Comparison of ENCODE assay signal across 12 cellular contexts in the genomic region with DNA sequence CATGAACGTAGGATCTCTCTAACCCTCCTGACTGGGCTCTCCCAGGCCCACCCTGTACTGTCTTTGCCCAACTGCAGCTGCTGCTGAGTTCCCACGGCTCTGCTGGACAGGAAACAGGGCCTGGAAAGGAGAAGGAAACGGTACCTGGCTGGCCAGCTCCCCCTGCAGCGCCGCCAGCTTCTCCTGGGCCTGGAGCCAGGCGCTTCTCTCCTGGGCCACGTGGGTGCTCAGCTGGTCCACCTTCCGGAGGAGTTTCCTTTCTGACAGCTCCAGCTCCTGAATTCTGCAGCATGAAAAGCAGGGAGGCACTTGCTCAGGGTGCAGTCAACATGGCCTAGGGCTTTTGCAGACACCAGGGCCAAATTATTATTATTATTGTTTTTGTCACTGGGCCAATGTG. TPM values are rescaled to one million over a fixed set of nuclear protein-coding genes. Genes with fewer than 3 reads are reported as not detected.
DNase-seq lines count a peak whose midpoint lies in the region; ATAC-seq and TF ChIP-seq lines count a peak whose summit lies in the region.
"Had no signal": no experiment of that assay in that cellular context is flagged by ENCODE, and none has a peak within 500 bp of the region (broad histone marks: within the 10 kb centered on the region; RNA-seq: fewer than 3 reads in every experiment).

No MANE protein-coding gene starts in this region.

- POLR2A ChIA-PET in MCF 10A (lab: Yijun Ruan, JAX) = no interaction called here

- no peak overlapping the region for H3K9ac ChIP-seq in mammary epithelial cell (ENCODE audit: insufficient read depth, low read length)

- no peaks in the 10 kb centered on the region for H4K20me1 ChIP-seq in mammary epithelial cell (ENCODE audit: insufficient read depth, low read length)

- H3K4me1 Mint-ChIP-seq in MCF 10A (ENCODE audit: insufficient read depth, unreplicated experiment) = no peaks in the 10 kb centered on the region
- peaks cover 10% of the 10 kb centered on the region for H3K4me1 Mint-ChIP-seq in endothelial cell (ENCODE audit: unreplicated experiment)
- H3K4me1 Mint-ChIP-seq: central memory CD8-positive, alpha-beta T cell; nephron had no signal

- TF ChIP-seq POLR2A in thyroid gland (IDR thresholded peaks at IDR 0.05) (no peak), uterus (IDR thresholded peaks at IDR 0.05) (no peak)

- in situ Hi-C loops in mammary epithelial cell (cut with MboI; ENCODE audit: low sequenced_read_pairs in 2 of 2) = no loop called here

- WGBS in mammary epithelial cell (ENCODE audit: low coverage, missing lambda C conversion rate) = 2% methylated on average over 7 of the region's 8 CpGs
- 0 to 4% methylated on average over 8 of the region's 8 CpGs for WGBS in thyroid gland, 2 donors

- no peaks in the 10 kb centered on the region for H3K4me1 ChIP-seq in mammary epithelial cell (ENCODE audit: insufficient read depth, low read length)
- H3K4me1 ChIP-seq in thyroid gland = peaks cover 0 to 8% of the 10 kb centered on the region in 2 donors
- H3K4me1 ChIP-seq in uterus = no peaks in the 10 kb centered on the region

- H2AFZ ChIP-seq in mammary epithelial cell (ENCODE audit: low read depth, low read length) = no peak overlapping the region
- H2AFZ ChIP-seq: PC-9 had no signal

- H3K36me3 ChIP-seq in mammary epithelial cell (ENCODE audit: insufficient read depth, low read length) (no peaks in the 10 kb centered on the region), thyroid gland (no peaks in the 10 kb centered on the region), uterus (no peaks in the 10 kb centered on the region)

- peaks cover 18% of the 10 kb centered on the region for H3K9me3 Mint-ChIP-seq in MCF 10A (ENCODE audit: unreplicated experiment)
- no peaks in the 10 kb centered on the region for H3K9me3 Mint-ChIP-seq in endothelial cell (ENCODE audit: unreplicated experiment)
- H3K9me3 Mint-ChIP-seq: central memory CD8-positive, alpha-beta T cell; nephron had no signal

- intact Hi-C loops in MCF 10A (cut with micrococcal nuclease) (no loop called here), mammary epithelial cell (cut with micrococcal nuclease) (no loop called here), thyroid gland (cut with DNase I) (no loop called here), uterus (cut with DNase I; ENCODE audit: low total_unique reads) (no loop called here)

- H3K27ac Mint-ChIP-seq in MCF 10A (ENCODE audit: low read depth, unreplicated experiment) (no peak overlapping the region), endothelial cell (ENCODE audit: unreplicated experiment) (no peak overlapping the region)
- H3K27ac Mint-ChIP-seq: activated CD8-positive, alpha-beta T cell treated with anti-CD3 and anti-CD28 coated beads, Interleukin-2, amount 10 ng/mL, durations not matched to agents 7 days and 5 days; nephron had no signal

- no TSS peak for BruUV-seq in MCF 10A (replicated peaks; lab: Mats Ljungman, UMichigan)
- no TSS peak for BruUV-seq in mammary epithelial cell (replicated peaks; lab: Mats Ljungman, UMichigan)

- H3K4me2 ChIP-seq in mammary epithelial cell (ENCODE audit: insufficient read depth, low read depth, low read length) = no peak overlapping the region
- H3K4me2 ChIP-seq: PC-9 had no signal

- H3K27ac ChIP-seq in mammary epithelial cell (ENCODE audit: insufficient read depth, low read depth, low read length) (no peak overlapping the region), thyroid gland (no peak overlapping the region), uterus (no peak overlapping the region)
- H3K27ac ChIP-seq: PC-9 had no signal

- H3K27me3 Mint-ChIP-seq in MCF 10A (ENCODE audit: insufficient read depth, unreplicated experiment) (no peaks in the 10 kb centered on the region), endothelial cell (ENCODE audit: unreplicated experiment) (peaks cover 13% of the 10 kb centered on the region)
- H3K27me3 Mint-ChIP-seq: central memory CD8-positive, alpha-beta T cell had no signal

- dilution Hi-C loops in mammary epithelial cell (cut with HindIII; ENCODE audit: low sequenced_read_pairs) = no loop called here

- no peaks in the 10 kb centered on the region for H3K79me2 ChIP-seq in mammary epithelial cell (ENCODE audit: insufficient read depth, low read length)

- CTCF ChIA-PET in MCF 10A (lab: Yijun Ruan, JAX) (interaction anchor here (1.3 to 4.9 kb wide), 3 partner anchors 8 to 316 kb away, joined by 3 to 41 read pairs (median 12); no protein-coding TSS in a partner anchor), mammary epithelial cell (lab: Charles Lee; ENCODE audit: low non-redundant PET) (no interaction called here)

- no peaks in the 10 kb centered on the region for H3K27me3 ChIP-seq in mammary epithelial cell (ENCODE audit: insufficient read depth, low read length)
- no peaks in the 10 kb centered on the region for H3K27me3 ChIP-seq in thyroid gland
- H3K27me3 ChIP-seq in uterus = no peaks in the 10 kb centered on the region

- DNase-seq in MCF 10A (ENCODE audit: unreplicated experiment) = peak; percentile 27
- DNase-seq in mammary epithelial cell = no peak
- DNase-seq in NCI-H69 (lab: John Stamatoyannopoulos, UW) = peak; percentile 79
- DNase-seq in globus pallidus (ENCODE audit: low spot score) = peak; percentile 12
- peak; percentile 86 to 91 for DNase-seq in thyroid gland
- DNase-seq in uterus = no peak
- no peak for DNase-seq in endothelial cell (ENCODE audit: low spot score)
- DNase-seq: activated CD8-positive, alpha-beta T cell treated with anti-CD3 and anti-CD28 coated beads, Interleukin-2, amount 10 ng/mL, durations not matched to agents 7 days and 5 days had no signal

- H3K36me3 Mint-ChIP-seq in MCF 10A (ENCODE audit: insufficient read depth, unreplicated experiment) (no peaks in the 10 kb centered on the region), endothelial cell (ENCODE audit: low read depth, unreplicated experiment) (no peaks in the 10 kb centered on the region)

- H3K4me3 Mint-ChIP-seq in MCF 10A (ENCODE audit: unreplicated experiment) = no peak overlapping the region
- H3K4me3 Mint-ChIP-seq in endothelial cell (ENCODE audit: unreplicated experiment) = no peak overlapping the region
- H3K4me3 Mint-ChIP-seq: activated CD8-positive, alpha-beta T cell treated with anti-CD3 and anti-CD28 coated beads, Interleukin-2, amount 10 ng/mL, durations not matched to agents 7 days and 5 days; central memory CD8-positive, alpha-beta T cell; nephron had no signal

- no peak overlapping the region for H3K4me3 ChIP-seq in mammary epithelial cell (replicated peaks in 1 of 3; ENCODE audit: insufficient read depth in 1 of 3, low read depth in 2 of 3, low read length in 3 of 3)
- no peak overlapping the region for H3K4me3 ChIP-seq in thyroid gland (replicated peaks in 1 of 3)
- H3K4me3 ChIP-seq in uterus = no peak overlapping the region
- H3K4me3 ChIP-seq: PC-9 had no signal

- no peak for ATAC-seq in GM19328 (IDR thresholded peaks at IDR 0.05; ENCODE audit: unreplicated experiment)
- ATAC-seq: activated CD8-positive, alpha-beta T cell treated with anti-CD3 and anti-CD28 coated beads, Interleukin-2, amount 10 ng/mL, durations not matched to agents 7 days and 5 days had no signal

- H3K9me3 ChIP-seq in mammary epithelial cell (replicated peaks; ENCODE audit: insufficient read depth, low read length) (peaks cover 4% of the 10 kb centered on the region), thyroid gland (no peaks in the 10 kb centered on the region), uterus (no peaks in the 10 kb centered on the region)

- TF ChIP-seq CTCF in MCF 10A (IDR thresholded peaks at IDR 0.05; ENCODE audit: unreplicated experiment) (no peak), mammary epithelial cell (conservative IDR thresholded peaks at IDR 0.05 in 1 of 2, IDR thresholded peaks at IDR 0.05 in 1 of 2; ENCODE audit: extremely low read depth in 1 of 2, insufficient read depth in 1 of 2, low read depth in 1 of 2, low read length in 2 of 2) (no peak), thyroid gland (IDR thresholded peaks at IDR 0.05) (no peak), uterus (IDR thresholded peaks at IDR 0.05) (no peak), endothelial cell (IDR thresholded peaks at IDR 0.05; ENCODE audit: unreplicated experiment) (no peak)

RNA-seq across cellular contexts. Expression of a gene that starts 6.5 kb away (rescaled TPM):
- total RNA-seq in MCF 10A (2022) (not detected in 2 replicates), mammary epithelial cell (not detected), thyroid gland (under 1 TPM in 3 of 4 donors, not detected in 1; 0.11 to 0.15 (median 0.13) TPM), uterus (under 1 TPM in 2 of 4 donors, not detected in 2; under 0.01 to 0.07 TPM), endothelial cell (ENCODE audit: unreplicated experiment) (0.05 TPM)
- not detected for polyA plus RNA-seq in mammary epithelial cell
- not detected for polyA minus RNA-seq in mammary epithelial cell
- total RNA-seq: PC-9 had no signal

Comparison
In these comparisons a context has a peak if more than half of its experiments do, and no peak if none do; other contexts are left out.
1. DNase-seq: peak in MCF 10A (single experiment), NCI-H69 (single experiment), globus pallidus (single experiment) and thyroid gland (2 of 2); none in mammary epithelial cell (single experiment), uterus (0 of 2) and endothelial cell (single experiment).